1 cellular context compared by ENCODE assay signal in genomic region chr13:42000836-42001235, GRCh38.
TF ChIP-seq lines count a peak whose summit lies in the region.

No MANE protein-coding gene starts in this region.

TF ChIP-seq in IMR-90, 13 proteins besides CTCF, POLR2A, EP300 and RAD21:
- TF ChIP-seq USF2 (IDR thresholded peaks at IDR 0.05; ENCODE audit: low read depth, low read length): no peak
- TF ChIP-seq ELK1 (IDR thresholded peaks at IDR 0.05; ENCODE audit: borderline replicate concordance, low read depth, low read length): no peak
- TF ChIP-seq CEBPB (IDR thresholded peaks at IDR 0.05; ENCODE audit: low read depth, low read length): no peak
- TF ChIP-seq BHLHE40 (IDR thresholded peaks at IDR 0.05; ENCODE audit: low read depth, low read length): no peak
- no peak for TF ChIP-seq RCOR1 (IDR thresholded peaks at IDR 0.05; ENCODE audit: insufficient replicate concordance, low read length)
- no peak for TF ChIP-seq MAZ (IDR thresholded peaks at IDR 0.05; ENCODE audit: borderline replicate concordance, low read depth, low read length)
- TF ChIP-seq CHD1 (IDR thresholded peaks at IDR 0.05; ENCODE audit: low read depth, low read length): no peak
- TF ChIP-seq RFX5 (IDR thresholded peaks at IDR 0.05; ENCODE audit: low read depth, low read length): no peak
- TF ChIP-seq MAFK (IDR thresholded peaks at IDR 0.05; ENCODE audit: low read depth, low read length): no peak
- TF ChIP-seq SMC3 (IDR thresholded peaks at IDR 0.05; ENCODE audit: low read depth, low read length): no peak
- TF ChIP-seq NFE2L2 (IDR thresholded peaks at IDR 0.05; ENCODE audit: low read depth, low read length): no peak
